ENCODE assay signal across 14 cellular contexts in the genomic region with DNA sequence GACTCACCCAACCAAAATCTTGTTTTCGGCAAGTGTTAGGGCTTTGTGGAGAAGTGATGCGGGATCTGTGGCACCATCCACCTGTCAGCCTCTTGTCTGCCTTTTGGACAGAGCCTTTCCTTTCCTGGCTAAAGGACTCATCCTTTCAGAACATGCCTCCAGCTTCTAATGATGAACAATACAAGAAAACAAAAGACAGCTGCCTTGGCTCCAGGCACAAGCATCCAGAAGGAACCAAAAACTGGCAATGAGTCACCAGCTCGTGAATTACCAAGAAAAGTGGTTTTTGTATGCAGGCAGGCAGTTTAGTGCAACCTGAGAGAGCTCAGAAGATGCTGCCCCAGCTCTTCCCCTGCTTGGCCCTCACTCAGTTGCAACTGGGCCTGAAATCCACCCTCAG.
DNase-seq lines count a peak whose midpoint lies in the region; ATAC-seq lines count a peak whose summit lies in the region.
"Had no signal": no experiment of that assay in that cellular context is flagged by ENCODE, and none has a peak within 500 bp of the region (broad histone marks: within the 10 kb centered on the region; RNA-seq: fewer than 3 reads in every experiment).

No MANE protein-coding gene starts in this region.

- peaks cover 2% of the 10 kb centered on the region for H3K27me3 Mint-ChIP-seq in activated naive CD8-positive, alpha-beta T cell treated with anti-CD3 and anti-CD28 coated beads, Interleukin-2, amount 50 U/mL, for 24 hours
- peaks cover 4% of the 10 kb centered on the region for H3K27me3 Mint-ChIP-seq in activated naive CD8-positive, alpha-beta T cell treated with anti-CD3 and anti-CD28 coated beads for 36 hours
- H3K27me3 Mint-ChIP-seq: activated CD8-positive, alpha-beta memory T cell treated with anti-CD3 and anti-CD28 coated beads, Interleukin-2, amount 10 ng/mL, durations not matched to agents 7 days and 5 days; CD4-positive, CD25-positive, alpha-beta regulatory T cell had no signal

- no peak for ATAC-seq in activated naive CD8-positive, alpha-beta T cell treated with anti-CD3 and anti-CD28 coated beads, Interleukin-2, amount 50 U/mL, for 24 hours
- ATAC-seq in GM18502 (IDR thresholded peaks at IDR 0.05; ENCODE audit: poor library complexity, unreplicated experiment) = no peak
- no peak for ATAC-seq in activated CD4-positive, CD25-positive, alpha-beta regulatory T cell treated with anti-CD3 and anti-CD28 coated beads, Interleukin-2, amount 50 U/mL, for 24 hours
- ATAC-seq: activated CD8-positive, alpha-beta memory T cell treated with anti-CD3 and anti-CD28 coated beads, Interleukin-2, amount 10 ng/mL, durations not matched to agents 7 days and 5 days had no signal

- H3K4me1 Mint-ChIP-seq in activated naive CD8-positive, alpha-beta T cell treated with anti-CD3 and anti-CD28 coated beads, Interleukin-2, amount 50 U/mL, for 24 hours = peaks cover 38% of the 10 kb centered on the region
- H3K4me1 Mint-ChIP-seq in activated naive CD8-positive, alpha-beta T cell treated with anti-CD3 and anti-CD28 coated beads for 36 hours = peaks cover 21% of the 10 kb centered on the region
- H3K4me1 Mint-ChIP-seq: neural crest cell had no signal

- peak overlapping the region; percentile 17 for H3K27ac Mint-ChIP-seq in activated naive CD8-positive, alpha-beta T cell treated with anti-CD3 and anti-CD28 coated beads, Interleukin-2, amount 50 U/mL, for 24 hours
- H3K27ac Mint-ChIP-seq in activated naive CD8-positive, alpha-beta T cell treated with anti-CD3 and anti-CD28 coated beads for 36 hours = no peak overlapping the region
- H3K27ac Mint-ChIP-seq: activated CD8-positive, alpha-beta memory T cell treated with anti-CD3 and anti-CD28 coated beads, Interleukin-2, amount 10 ng/mL, durations not matched to agents 7 days and 5 days; CD4-positive, CD25-positive, alpha-beta regulatory T cell; T-helper 1 cell treated with Interleukin-12 subunit alpha and Interleukin-12 subunit beta and Interleukin-4 antibody, amounts not matched to agents 30 μg/mL and 1 μg/mL, for 36 hours had no signal

- H3K9me3 Mint-ChIP-seq in activated naive CD8-positive, alpha-beta T cell treated with anti-CD3 and anti-CD28 coated beads, Interleukin-2, amount 50 U/mL, for 24 hours = peaks cover 3% of the 10 kb centered on the region
- peaks cover 4% of the 10 kb centered on the region for H3K9me3 Mint-ChIP-seq in activated naive CD8-positive, alpha-beta T cell treated with anti-CD3 and anti-CD28 coated beads for 36 hours
- H3K9me3 Mint-ChIP-seq: CD4-positive, CD25-positive, alpha-beta regulatory T cell; neural crest cell had no signal

- no peak for DNase-seq in activated naive CD8-positive, alpha-beta T cell treated with anti-CD3 and anti-CD28 coated beads, Interleukin-2, amount 50 U/mL, for 24 hours
- DNase-seq in activated naive CD8-positive, alpha-beta T cell treated with anti-CD3 and anti-CD28 coated beads for 36 hours = no peak
- DNase-seq in RPMI7951 (ENCODE audit: low read depth) (peak; percentile 92), fibroblast of peridontal ligament (ENCODE audit: extremely low read depth) (peak; percentile 88), superior temporal gyrus (ENCODE audit: extremely low spot score) (peak; percentile 38), DMS153 (lab: John Stamatoyannopoulos, UW) (no peak)
- DNase-seq: activated CD8-positive, alpha-beta memory T cell treated with anti-CD3 and anti-CD28 coated beads, Interleukin-2, amount 10 ng/mL, durations not matched to agents 7 days and 5 days; CD4-positive, CD25-positive, alpha-beta regulatory T cell; NCI-H1092 treated with DMSO at 0.1 percent for 48 hours; stimulated activated naive CD4-positive, alpha-beta T cell treated with Interleukin-2 at 50 U/mL for 16 hours had no signal

- H3K36me3 Mint-ChIP-seq in activated naive CD8-positive, alpha-beta T cell treated with anti-CD3 and anti-CD28 coated beads, Interleukin-2, amount 50 U/mL, for 24 hours (ENCODE audit: low read depth) = peaks cover 2% of the 10 kb centered on the region
- H3K36me3 Mint-ChIP-seq in activated naive CD8-positive, alpha-beta T cell treated with anti-CD3 and anti-CD28 coated beads for 36 hours = peaks cover 3% of the 10 kb centered on the region
- H3K36me3 Mint-ChIP-seq: CD4-positive, CD25-positive, alpha-beta regulatory T cell had no signal

- H3K4me3 Mint-ChIP-seq in activated naive CD8-positive, alpha-beta T cell treated with anti-CD3 and anti-CD28 coated beads, Interleukin-2, amount 50 U/mL, for 24 hours = no peak overlapping the region
- no peak overlapping the region for H3K4me3 Mint-ChIP-seq in activated naive CD8-positive, alpha-beta T cell treated with anti-CD3 and anti-CD28 coated beads for 36 hours
- H3K4me3 Mint-ChIP-seq: activated CD8-positive, alpha-beta memory T cell treated with anti-CD3 and anti-CD28 coated beads, Interleukin-2, amount 10 ng/mL, durations not matched to agents 7 days and 5 days; CD4-positive, CD25-positive, alpha-beta regulatory T cell; neural crest cell; T-helper 1 cell treated with Interleukin-12 subunit alpha and Interleukin-12 subunit beta and Interleukin-4 antibody, amounts not matched to agents 30 μg/mL and 1 μg/mL, for 36 hours had no signal

Comparison
In these comparisons a context has a peak if more than half of its experiments do, and no peak if none do; other contexts are left out.
1. DNase-seq: peak in RPMI7951 (single experiment), fibroblast of peridontal ligament (single experiment) and superior temporal gyrus (single experiment); none in activated naive CD8-positive, alpha-beta T cell treated with anti-CD3 and anti-CD28 coated beads, Interleukin-2, amount 50 U/mL, for 24 hours (single experiment), activated naive CD8-positive, alpha-beta T cell treated with anti-CD3 and anti-CD28 coated beads for 36 hours (single experiment) and DMS153 (single experiment).